10 cellular contexts compared by ENCODE assay signal in the genomic region with DNA sequence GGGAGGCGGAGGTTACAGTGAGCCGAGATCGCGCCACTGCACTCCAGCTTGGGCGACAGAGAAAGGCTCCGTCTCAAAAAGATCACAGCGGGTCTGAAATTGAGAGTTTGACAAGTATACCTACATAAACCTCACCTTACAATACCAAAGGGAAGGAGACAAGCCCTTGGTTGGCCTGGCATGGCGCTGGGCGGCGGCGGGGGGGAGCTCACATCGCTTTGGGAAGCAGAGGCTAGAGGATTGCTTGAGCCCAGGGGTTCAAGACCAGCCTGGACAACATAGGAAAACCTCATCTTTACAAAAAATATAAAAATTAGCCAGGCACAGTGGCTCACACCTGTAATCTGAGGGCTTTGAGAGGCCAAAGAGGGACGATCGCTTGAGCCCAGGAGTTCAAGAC. TPM values are rescaled to one million over a fixed set of nuclear protein-coding genes. Genes with fewer than 3 reads are reported as not detected.
DNase-seq lines count a peak whose midpoint lies in the region; ATAC-seq, FAIRE-seq and TF ChIP-seq lines count a peak whose summit lies in the region.
"Had no signal": no experiment of that assay in that cellular context is flagged by ENCODE, and none has a peak within 500 bp of the region (broad histone marks: within the 10 kb centered on the region; RNA-seq: fewer than 3 reads in every experiment).

No MANE protein-coding gene starts in this region.

- FAIRE-seq in kidney (lab: Jason Lieb, UNC), result no peak
- FAIRE-seq: small intestine had no signal

- no peak overlapping the region for H2BK12ac ChIP-seq in mesenchymal stem cell (ENCODE audit: low read length in 2 of 2)

- H3K79me1 ChIP-seq in mesenchymal stem cell (replicated peaks; ENCODE audit: low read length, poor library complexity, severe bottlenecking), result peaks cover 6% of the 10 kb centered on the region

- H3K27me3 ChIP-seq in BLaER1, result no peaks in the 10 kb centered on the region
- no peaks in the 10 kb centered on the region for H3K27me3 ChIP-seq in mesenchymal stem cell (ENCODE audit: control insufficient read depth in 1 of 2, insufficient read depth in 1 of 2, low read length in 2 of 2)

- intact Hi-C loops in kidney (cut with DNase I), result no loop called here
- intact Hi-C loops in left colon (cut with DNase I, micrococcal nuclease), result no loop called here

- no peaks in the 10 kb centered on the region; the same call in 1 of the 2 replicates for H3K27me3 Mint-ChIP-seq in HFFc6 (ENCODE audit: insufficient read depth)
- no peaks in the 10 kb centered on the region for H3K27me3 Mint-ChIP-seq in activated naive CD8-positive, alpha-beta T cell

- H2AFZ ChIP-seq in mesenchymal stem cell (ENCODE audit: low read depth, low read length), result no peak overlapping the region

- no peak overlapping the region for H2BK120ac ChIP-seq in mesenchymal stem cell (ENCODE audit: low read depth, low read length)

- H4K8ac ChIP-seq in mesenchymal stem cell (ENCODE audit: low read length), result no peak overlapping the region

- H3K4me3 Mint-ChIP-seq in HFFc6, result peak overlapping the region; percentile 97
- H3K4me3 Mint-ChIP-seq in activated naive CD8-positive, alpha-beta T cell, result peak overlapping the region; percentile 94

- 92% methylated on average over 12 of the region's 14 CpGs for WGBS in mesenchymal stem cell

- no peak overlapping the region for H3K14ac ChIP-seq in mesenchymal stem cell (ENCODE audit: low read length in 2 of 2)

- DNase-seq in HFFc6 (no peak), mesenchymal stem cell (no peak), left lobe of liver (ENCODE audit: low spot score) (no peak), inferior parietal cortex (ENCODE audit: extremely low spot score) (no peak), kidney (no peak), left colon (no peak)
- DNase-seq: small intestine had no signal

- peak overlapping the region; percentile 43 for H2AK5ac ChIP-seq in mesenchymal stem cell (ENCODE audit: low read length, severe bottlenecking)

- ATAC-seq in left lobe of liver (no peak), left colon (no peak)

- H3K4me2 ChIP-seq in BLaER1 (peak overlapping the region; percentile 89), mesenchymal stem cell (ENCODE audit: low read length, poor library complexity, severe bottlenecking) (no peak overlapping the region)

- H3K4me3 ChIP-seq in BLaER1, result peak overlapping the region; percentile 84
- H3K4me3 ChIP-seq in mesenchymal stem cell (ENCODE audit: insufficient read depth in 1 of 2, low read depth in 1 of 2, low read length in 2 of 2), result peak overlapping the region in 1 of 2 experiments; percentile 90
- H3K4me3 ChIP-seq in kidney (ENCODE audit: low read length in 2 of 2), result peak overlapping the region in 1 of 2 donors; percentile 99

- H3K4me1 Mint-ChIP-seq in HFFc6 (ENCODE audit: low read depth), result peaks cover 17% of the 10 kb centered on the region
- H3K4me1 Mint-ChIP-seq in activated naive CD8-positive, alpha-beta T cell (ENCODE audit: low read depth), result peaks cover 27% of the 10 kb centered on the region

- H3K9me3 ChIP-seq in BLaER1 (no peaks in the 10 kb centered on the region), mesenchymal stem cell (ENCODE audit: control insufficient read depth, low read length) (no peaks in the 10 kb centered on the region), kidney (ENCODE audit: control insufficient read depth in 1 of 2, low read length in 2 of 2) (no peaks in the 10 kb centered on the region)

- peaks cover 38% of the 10 kb centered on the region for H4K20me1 ChIP-seq in BLaER1

- H3K36me3 Mint-ChIP-seq in HFFc6 (ENCODE audit: low read depth), result peaks cover 13% of the 10 kb centered on the region
- no peaks in the 10 kb centered on the region for H3K36me3 Mint-ChIP-seq in activated naive CD8-positive, alpha-beta T cell

- H2BK15ac ChIP-seq in mesenchymal stem cell (ENCODE audit: low read depth, poor library complexity, severe bottlenecking), result no peak overlapping the region

- no peaks in the 10 kb centered on the region for H3K9me3 Mint-ChIP-seq in HFFc6
- H3K9me3 Mint-ChIP-seq in activated naive CD8-positive, alpha-beta T cell (ENCODE audit: low read depth), result no peaks in the 10 kb centered on the region

- TF ChIP-seq CTCF in HFFc6 (IDR thresholded peaks at IDR 0.05), result no peak
- no peak for TF ChIP-seq CTCF in kidney (IDR thresholded peaks at IDR 0.05; ENCODE audit: borderline replicate concordance, extremely low read depth, insufficient read depth)

- H3K18ac ChIP-seq in mesenchymal stem cell (ENCODE audit: low read depth in 1 of 2, low read length in 2 of 2), result no peak overlapping the region

- H3K9ac ChIP-seq in BLaER1 (peak overlapping the region; percentile 90), mesenchymal stem cell (ENCODE audit: low read length) (peak overlapping the region; percentile 93), kidney (ENCODE audit: low read length in 2 of 2) (no peak overlapping the region)

- H3K23ac ChIP-seq in mesenchymal stem cell (ENCODE audit: low read length in 2 of 2), result no peak overlapping the region

- peaks cover 40% of the 10 kb centered on the region for H3K4me1 ChIP-seq in BLaER1
- peaks cover 10% of the 10 kb centered on the region for H3K4me1 ChIP-seq in mesenchymal stem cell (ENCODE audit: control insufficient read depth, insufficient read depth, low read depth, low read length)
- peaks cover 0 to 13% of the 10 kb centered on the region in 2 donors for H3K4me1 ChIP-seq in kidney (ENCODE audit: control insufficient read depth in 1 of 2, insufficient read depth in 1 of 2, low read depth in 1 of 2, low read length in 2 of 2)

- H3K27ac Mint-ChIP-seq in HFFc6, result no peak overlapping the region
- peak overlapping the region; percentile 70 for H3K27ac Mint-ChIP-seq in activated naive CD8-positive, alpha-beta T cell

- H2BK5ac ChIP-seq in mesenchymal stem cell (ENCODE audit: low read depth, low read length, poor library complexity, severe bottlenecking), result no peak overlapping the region

- H3K36me3 ChIP-seq in BLaER1 (peaks cover 9% of the 10 kb centered on the region; the same call in 1 of the 2 replicates), mesenchymal stem cell (ENCODE audit: control insufficient read depth in 1 of 2, insufficient read depth in 2 of 2, low read depth in 1 of 2, low read length in 2 of 2) (no peaks in the 10 kb centered on the region), kidney (ENCODE audit: control insufficient read depth in 1 of 2, insufficient read depth in 2 of 2, low read length in 2 of 2) (no peaks in the 10 kb centered on the region)

- H3K4ac ChIP-seq in mesenchymal stem cell (ENCODE audit: low read depth in 1 of 2, low read length in 2 of 2), result peak overlapping the region in 1 of 2 experiments; percentile 66

- no peak overlapping the region for H4K91ac ChIP-seq in mesenchymal stem cell (ENCODE audit: low read length)

- H3K27ac ChIP-seq in BLaER1 (peak overlapping the region; percentile 83), mesenchymal stem cell (ENCODE audit: low read length, poor library complexity, severe bottlenecking) (no peak overlapping the region), kidney (ENCODE audit: low read depth in 2 of 2, low read length in 2 of 2) (no peak overlapping the region)

RNA-seq across cellular contexts. Expression of a gene that starts 1.1 kb away (rescaled TPM):
- 100 to 1,000 TPM; 261 to 285 (median 281) TPM for total RNA-seq in HFFc6 (2021; fragmentation: NEBNext Ultra II Directional; extraction: Animal tissue kit (Norgen Biotek cat#: 25700))
- 293 TPM for polyA plus RNA-seq in mesenchymal stem cell (2013, experiment 1 of 2)
- polyA plus RNA-seq in mesenchymal stem cell (2013, experiment 2 of 2), result 307 TPM
- total RNA-seq in left lobe of liver (64.2 TPM), kidney (119 TPM), left colon (100 to 1,000 TPM; 160 to 186 TPM)
- 117 TPM for polyA plus RNA-seq in kidney (ENCODE audit: insufficient read depth, low read depth, low replicate concordance)

RNA-seq across cellular contexts. Expression of a gene that starts 50.0 kb away (rescaled TPM):
- total RNA-seq in HFFc6 (2021; fragmentation: NEBNext Ultra II Directional; extraction: Animal tissue kit (Norgen Biotek cat#: 25700)), result 100 to 1,000 TPM; 233 to 281 (median 249) TPM
- 211 TPM for polyA plus RNA-seq in mesenchymal stem cell (2013, experiment 1 of 2)
- 214 TPM for polyA plus RNA-seq in mesenchymal stem cell (2013, experiment 2 of 2)
- total RNA-seq in left lobe of liver (37.4 TPM), kidney (216 TPM), left colon (100 to 1,000 TPM; 143 to 170 TPM)
- 74.1 TPM for polyA plus RNA-seq in kidney (ENCODE audit: insufficient read depth, low read depth, low replicate concordance)

RNA-seq across cellular contexts. Expression of a gene that starts 51.9 kb away (rescaled TPM):
- under 1 TPM in 1 of 6 experiments, not detected in 5; 0.05 TPM for total RNA-seq in HFFc6 (2021; fragmentation: NEBNext Ultra II Directional; extraction: Animal tissue kit (Norgen Biotek cat#: 25700))
- 0.03 TPM for polyA plus RNA-seq in mesenchymal stem cell (2013, experiment 1 of 2)
- 0.03 TPM for polyA plus RNA-seq in mesenchymal stem cell (2013, experiment 2 of 2)
- not detected for total RNA-seq in left lobe of liver
- total RNA-seq in kidney, result not detected
- polyA plus RNA-seq in kidney (ENCODE audit: insufficient read depth, low read depth, low replicate concordance), result not detected
- total RNA-seq in left colon, result not detected
- total RNA-seq: cardiac septum had no signal

Comparison
In these comparisons a context has a peak if more than half of its experiments do, and no peak if none do; other contexts are left out.
1. H3K9ac ChIP-seq: peak in BLaER1 (single experiment) and mesenchymal stem cell (single experiment); none in kidney (0 of 2).